Comparison of ENCODE assay signal across 9 cellular contexts in the genomic region with DNA sequence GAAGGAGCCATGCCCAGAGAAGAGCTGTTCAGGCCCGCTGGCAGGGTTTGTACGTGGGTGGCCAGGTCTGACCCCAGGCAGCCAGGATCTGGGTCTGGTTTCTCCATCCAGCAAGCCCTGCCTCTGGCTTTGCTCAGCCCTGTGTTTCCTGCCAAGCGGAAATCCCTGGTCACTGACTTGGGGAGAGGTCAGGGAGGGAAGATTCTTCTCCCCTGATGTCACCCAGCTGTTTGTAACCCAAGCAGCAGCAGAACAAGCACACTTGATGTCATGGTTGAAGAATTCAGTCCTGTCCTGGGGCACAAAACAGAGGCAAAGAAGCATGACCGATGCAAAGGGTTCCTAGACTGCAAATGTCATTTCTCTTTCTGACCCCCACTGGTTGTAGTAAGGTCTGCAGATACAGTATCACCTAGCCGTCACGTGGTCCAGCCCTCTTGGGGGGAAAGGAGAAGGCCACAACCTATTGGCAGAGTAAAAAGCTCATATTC.
DNase-seq lines count a peak whose midpoint lies in the region; ATAC-seq and TF ChIP-seq lines count a peak whose summit lies in the region.
"Had no signal": no experiment of that assay in that cellular context is flagged by ENCODE, and none has a peak within 500 bp of the region (broad histone marks: within the 10 kb centered on the region; RNA-seq: fewer than 3 reads in every experiment).

No MANE protein-coding gene starts in this region.

- H3K4me3 ChIP-seq in breast epithelium, result peak overlapping the region in 1 of 3 donors; percentile 23
- H3K4me3 ChIP-seq in thyroid gland (replicated peaks in 1 of 3), result no peak overlapping the region

- TF ChIP-seq POLR2A in breast epithelium (IDR thresholded peaks at IDR 0.05), result no peak
- peak in 1 of 2 donors; percentile 30 for TF ChIP-seq POLR2A in thyroid gland (IDR thresholded peaks at IDR 0.05)

- peak overlapping the region; percentile 95 for H3K27ac ChIP-seq in breast epithelium
- H3K27ac ChIP-seq in thyroid gland, result peak overlapping the region; percentile 66 to 72 (median 71)

- no peaks in the 10 kb centered on the region for H3K9me3 ChIP-seq in breast epithelium
- H3K9me3 ChIP-seq in thyroid gland, result no peaks in the 10 kb centered on the region

- TF ChIP-seq CTCF in breast epithelium (IDR thresholded peaks at IDR 0.05) (peak in 2 of 3 donors; percentile 33 to 45), thyroid gland (IDR thresholded peaks at IDR 0.05) (peak in 2 of 6 experiments; percentile 12 to 19)

- ATAC-seq in left colon, result peak; percentile 35
- ATAC-seq in HG02763 (IDR thresholded peaks at IDR 0.05; ENCODE audit: unreplicated experiment), result no peak

- WGBS in thyroid gland, 2 donors, result 23 to 25% methylated on average over 4 to 5 of the region's 6 CpGs

- H3K4me1 ChIP-seq in breast epithelium (peaks cover 11% of the 10 kb centered on the region in 2 donors), thyroid gland (peaks cover 25 to 44% of the 10 kb centered on the region in 2 donors)

- intact Hi-C loops in breast epithelium (cut with DNase I; ENCODE audit: low total_unique reads), result loop anchor here (10.0 kb wide), 1 partner anchor 1916 kb away; no protein-coding TSS in a partner anchor
- intact Hi-C loops in left colon (cut with DNase I, micrococcal nuclease), result no loop called here
- intact Hi-C loops in thyroid gland (cut with DNase I), result no loop called here

- DNase-seq in HK-2 (ENCODE audit: unreplicated experiment) (peak; percentile 94), breast epithelium (ENCODE audit: low spot score in 2 of 2) (peak; percentile 82 to 96), left colon (peak; percentile 44 to 80), thyroid gland (peak; percentile 73 to 83), NCI-H2029 (lab: John Stamatoyannopoulos, UW) (no peak)
- no peak for DNase-seq in activated CD4-positive, alpha-beta T cell treated with anti-CD3 and anti-CD28 coated beads for 48 hours
- no peak for DNase-seq in effector CD8-positive, alpha-beta T cell (lab: John Stamatoyannopoulos, UW)
- DNase-seq: activated effector memory CD4-positive, alpha-beta T cell treated with Interleukin-2 at 50 U/mL for 16 hours had no signal

- no peaks in the 10 kb centered on the region for H3K36me3 ChIP-seq in breast epithelium
- H3K36me3 ChIP-seq in thyroid gland, result no peaks in the 10 kb centered on the region

- no peaks in the 10 kb centered on the region for H3K27me3 ChIP-seq in breast epithelium
- H3K27me3 ChIP-seq in thyroid gland, result no peaks in the 10 kb centered on the region

Comparison
In these comparisons a context has a peak if more than half of its experiments do, and no peak if none do; other contexts are left out.
1. DNase-seq: peak in HK-2 (single experiment), breast epithelium (2 of 2), left colon (2 of 2) and thyroid gland (2 of 2); none in activated CD4-positive, alpha-beta T cell treated with anti-CD3 and anti-CD28 coated beads for 48 hours (single experiment), effector CD8-positive, alpha-beta T cell (single experiment) and NCI-H2029 (single experiment).